ENCODE assay signal across 13 cellular contexts in genomic region chrX:3550160-3550765, GRCh38.
DNase-seq lines count a peak whose midpoint lies in the region; ATAC-seq and TF ChIP-seq lines count a peak whose summit lies in the region.
"Had no signal": no experiment of that assay in that cellular context is flagged by ENCODE, and none has a peak within 500 bp of the region (broad histone marks: within the 10 kb centered on the region; RNA-seq: fewer than 3 reads in every experiment).

No MANE protein-coding gene starts in this region.

- no peaks in the 10 kb centered on the region for H3K27me3 ChIP-seq in body of pancreas
- H3K27me3 ChIP-seq in osteoblast (ENCODE audit: insufficient read depth, low read length), result no peaks in the 10 kb centered on the region
- no peaks in the 10 kb centered on the region for H3K27me3 ChIP-seq in upper lobe of left lung

- 59 to 79% methylated on average over 5 to 6 of the region's 8 CpGs for WGBS in body of pancreas, 2 donors
- 76 to 88% methylated on average over 5 to 6 of the region's 8 CpGs for WGBS in upper lobe of left lung, 2 donors

- no peaks in the 10 kb centered on the region for H3K36me3 ChIP-seq in body of pancreas (replicated peaks in 1 of 2; ENCODE audit: insufficient read depth in 1 of 2, low read depth in 2 of 2)
- no peaks in the 10 kb centered on the region for H3K36me3 ChIP-seq in osteoblast (ENCODE audit: insufficient read depth, low read length)
- H3K36me3 ChIP-seq in upper lobe of left lung, result no peaks in the 10 kb centered on the region

- peak; percentile 54 for DNase-seq in NCI-H2227 (lab: John Stamatoyannopoulos, UW; ENCODE audit: unreplicated experiment)
- no peak for DNase-seq in NCI-H2227 treated with DMSO at 0.1 percent for 48 hours (lab: John Stamatoyannopoulos, UW)
- peak; percentile 3 for DNase-seq in NCI-H69 (lab: John Stamatoyannopoulos, UW)
- peak; percentile 43 to 59 (median 48) for DNase-seq in body of pancreas
- no peak for DNase-seq in osteoblast (ENCODE audit: insufficient read length, low spot score, missing footprints)
- DNase-seq in inferior parietal cortex (ENCODE audit: extremely low spot score), result no peak
- no peak for DNase-seq in upper lobe of left lung
- no peak for DNase-seq in activated CD4-positive, CD25-positive, alpha-beta regulatory T cell (lab: John Stamatoyannopoulos, UW)
- DNase-seq: GDM1; immature natural killer cell; naive B cell; NK-92 treated with Interleukin-12 subunit alpha and Interleukin-12 subunit beta, amount 100 ng/mL, for 24 hours; stimulated activated CD4-positive, alpha-beta T cell treated with anti-CD3 and anti-CD28 coated beads, Interleukin-12 subunit alpha, Interleukin-12 subunit beta, amount 100 ng/mL, for 4 hours had no signal

- H3K27ac ChIP-seq in body of pancreas (peak overlapping the region in 1 of 4 donors; percentile 40), osteoblast (ENCODE audit: low read depth, low read length) (no peak overlapping the region), upper lobe of left lung (no peak overlapping the region)

- peaks cover 8% of the 10 kb centered on the region for H3K4me1 ChIP-seq in body of pancreas
- peaks cover 7% of the 10 kb centered on the region for H3K4me1 ChIP-seq in osteoblast (ENCODE audit: insufficient read depth, low read length)
- no peaks in the 10 kb centered on the region for H3K4me1 ChIP-seq in upper lobe of left lung

- no peaks in the 10 kb centered on the region for H4K20me1 ChIP-seq in osteoblast (ENCODE audit: insufficient read depth, low read length)

- no peak for TF ChIP-seq EP300 in upper lobe of left lung (IDR thresholded peaks at IDR 0.05)

- H3K4me3 ChIP-seq in body of pancreas, result no peak overlapping the region
- no peak overlapping the region for H3K4me3 ChIP-seq in osteoblast (ENCODE audit: insufficient read depth, low read length)
- H3K4me3 ChIP-seq in upper lobe of left lung, result no peak overlapping the region

- H3K79me2 ChIP-seq in osteoblast (ENCODE audit: insufficient read depth, low read length), result no peaks in the 10 kb centered on the region

- peak overlapping the region; percentile 81 for H3K4me2 ChIP-seq in osteoblast (ENCODE audit: insufficient read depth, low read length)

- no peak overlapping the region for H2AFZ ChIP-seq in osteoblast (ENCODE audit: low read length)

- TF ChIP-seq CTCF in body of pancreas (IDR thresholded peaks at IDR 0.05), result no peak
- TF ChIP-seq CTCF in osteoblast (IDR thresholded peaks at IDR 0.05; ENCODE audit: extremely low read depth, low read depth, low read length), result no peak
- TF ChIP-seq CTCF in upper lobe of left lung (IDR thresholded peaks at IDR 0.05), result no peak

- no peak for TF ChIP-seq POLR2A in body of pancreas (IDR thresholded peaks at IDR 0.05)
- no peak for TF ChIP-seq POLR2A in upper lobe of left lung (IDR thresholded peaks at IDR 0.05)

- intact Hi-C loops in body of pancreas (cut with DNase I), result no loop called here

- H3K9me3 ChIP-seq in body of pancreas (no peaks in the 10 kb centered on the region), osteoblast (ENCODE audit: low read depth, low read length) (no peaks in the 10 kb centered on the region), upper lobe of left lung (no peaks in the 10 kb centered on the region)

- ATAC-seq in body of pancreas, result peak; percentile 69
- ATAC-seq in upper lobe of left lung (ENCODE audit: low FRiP score in 2 of 2), result no peak

Comparison
In these comparisons a context has a peak if more than half of its experiments do, and no peak if none do; other contexts are left out.
1. DNase-seq: peak in NCI-H2227 (single experiment), NCI-H69 (single experiment) and body of pancreas (4 of 4); none in NCI-H2227 treated with DMSO at 0.1 percent for 48 hours (single experiment), osteoblast (single experiment), inferior parietal cortex (single experiment), upper lobe of left lung (0 of 2) and activated CD4-positive, CD25-positive, alpha-beta regulatory T cell (0 of 4).